ENCODE assay signal across 8 cellular contexts in genomic region chr22:38873469-38874411, GRCh38. TPM values are rescaled to one million over a fixed set of nuclear protein-coding genes. Genes with fewer than 3 reads are reported as not detected.
DNase-seq lines count a peak whose midpoint lies in the region; ATAC-seq and TF ChIP-seq lines count a peak whose summit lies in the region.

No MANE protein-coding gene starts in this region.

- peaks cover 24% of the 10 kb centered on the region for H3K4me1 ChIP-seq in PC-3 (ENCODE audit: insufficient read depth, low read length)

- peaks cover 5% of the 10 kb centered on the region; the same call in 1 of the 2 replicates for H4K20me1 ChIP-seq in PC-3 (ENCODE audit: low read length)

- peaks cover 14 to 20% of the 10 kb centered on the region in 2 donors for H3K36me3 Mint-ChIP-seq in activated naive CD4-positive, alpha-beta T cell treated with anti-CD3 and anti-CD28 coated beads, Interleukin-2, amount 50 U/mL, for 72 hours

- peak overlapping the region; percentile 80 for H3K9ac ChIP-seq in PC-3 (ENCODE audit: low read length)

- intact Hi-C loops in PC-3 (cut with micrococcal nuclease) (loop anchor here (2.0 to 5.0 kb wide), 2 partner anchors 51 to 109 kb away; partner anchors contain the start of gene APOBEC3B), lower leg skin (cut with DNase I; ENCODE audit: low total_unique reads) (loop anchor here (5.0 kb wide), 1 partner anchor 444 kb away; the partner anchor contains the start of gene RPL3)

- POLR2A ChIA-PET in PC-3 (lab: Charles Lee; ENCODE audit: unreplicated experiment), result no interaction called here

- TF ChIP-seq POLR2A in lower leg skin (IDR thresholded peaks at IDR 0.05), result no peak

- H3K9me3 Mint-ChIP-seq in activated naive CD4-positive, alpha-beta T cell treated with anti-CD3 and anti-CD28 coated beads, Interleukin-2, amount 50 U/mL, for 72 hours, result no peaks in the 10 kb centered on the region

- H3K9me2 ChIP-seq in PC-3 (replicated peaks; ENCODE audit: low read length), result no peaks in the 10 kb centered on the region

- H3K79me2 ChIP-seq in PC-3 (ENCODE audit: low read length), result peaks cover 23% of the 10 kb centered on the region

- peak; percentile 71 for DNase-seq in GM20000 (ENCODE audit: low spot score)
- peak; percentile 67 for DNase-seq in PC-3
- DNase-seq in activated naive CD4-positive, alpha-beta T cell treated with anti-CD3 and anti-CD28 coated beads, Interleukin-2, amount 50 U/mL, for 72 hours (ENCODE audit: low spot score in 2 of 2), result peak; percentile 76 to 86
- peak; percentile 12 to 79 for DNase-seq in lower leg skin (ENCODE audit: low spot score in 2 of 2)
- DNase-seq in stimulated activated CD8-positive, alpha-beta memory T cell treated with anti-CD3 and anti-CD28 coated beads, Interleukin-7, amount 100 ng/mL, for 24 hours (ENCODE audit: low read depth), result peak; percentile 40
- DNase-seq in kidney glomerular epithelial cell (lab: John Stamatoyannopoulos, UW), result no peak
- no peak for DNase-seq in GM03348 (ENCODE audit: low spot score)

- peak overlapping the region; percentile 40 for H3K27ac ChIP-seq in PC-3 (ENCODE audit: low read length)

- CTCF ChIA-PET in PC-3 (lab: Charles Lee), result no interaction called here

- no TSS peak for BruUV-seq in PC-3 (replicated peaks; lab: Mats Ljungman, UMichigan)

- peak overlapping the region; percentile 99 for H3K4me2 ChIP-seq in PC-3 (ENCODE audit: low read length)

- H3K27ac Mint-ChIP-seq in activated naive CD4-positive, alpha-beta T cell treated with anti-CD3 and anti-CD28 coated beads, Interleukin-2, amount 50 U/mL, for 72 hours, result peak overlapping the region; percentile 83 to 87

- ATAC-seq in PC-3 (peak; percentile 9; the same call in 1 of the 2 replicates), GM19395 (IDR thresholded peaks at IDR 0.05; ENCODE audit: unreplicated experiment) (no peak)
- ATAC-seq in activated naive CD4-positive, alpha-beta T cell treated with anti-CD3 and anti-CD28 coated beads, Interleukin-2, amount 50 U/mL, for 72 hours, result peak; percentile 89

- 60 to 73% methylated on average over 9 of the region's 9 CpGs for WGBS in lower leg skin, 2 donors

- no peaks in the 10 kb centered on the region for H3K27me3 ChIP-seq in PC-3 (ENCODE audit: low read length)

- H3K36me3 ChIP-seq in PC-3 (ENCODE audit: low read depth, low read length), result peaks cover 8% of the 10 kb centered on the region

- H3F3A ChIP-seq in PC-3 (ENCODE audit: low read length, unreplicated experiment), result no peaks in the 10 kb centered on the region

- H3K4me3 ChIP-seq in PC-3 (ENCODE audit: low read length), result peak overlapping the region; percentile 83
- no peak overlapping the region for H3K4me3 ChIP-seq in lower leg skin (ENCODE audit: low read depth, poor library complexity, severe bottlenecking)

- H2AFZ ChIP-seq in PC-3 (ENCODE audit: low read length), result peak overlapping the region; percentile 93

- H3K9me3 ChIP-seq in PC-3 (ENCODE audit: low read length), result no peaks in the 10 kb centered on the region

- TF ChIP-seq CTCF in GM20000 (IDR thresholded peaks at IDR 0.05; ENCODE audit: extremely low read depth, missing control alignments) (no peak), PC-3 (conservative IDR thresholded peaks at IDR 0.05; ENCODE audit: low read depth, low read length) (no peak), lower leg skin (IDR thresholded peaks at IDR 0.05) (no peak)

RNA-seq across cellular contexts. Expression of gene CBX6, which starts 1.7 kb away (rescaled TPM):
- 37.5 and 50.1 TPM in 2 replicates for total RNA-seq in PC-3 (2014; rRNA removed)
- total RNA-seq in activated naive CD4-positive, alpha-beta T cell treated with anti-CD3 and anti-CD28 coated beads, Interleukin-2, amount 50 U/mL, for 72 hours, result 10 to 100 TPM; 46.9 to 92.6 TPM
- total RNA-seq in lower leg skin, result 10 to 100 TPM in 2 of 4 donors, 1 to 10 TPM in 2; 5.1 to 20.0 (median 13.9) TPM

RNA-seq across cellular contexts. Expression of gene NPTXR, which starts 29.9 kb away (rescaled TPM):
- total RNA-seq in PC-3 (2014; rRNA removed), result 2.8 and 3.5 TPM in 2 replicates
- 1 to 10 TPM in 1 of 2 donors, under 1 TPM in 1; 0.75 to 1.1 TPM for total RNA-seq in activated naive CD4-positive, alpha-beta T cell treated with anti-CD3 and anti-CD28 coated beads, Interleukin-2, amount 50 U/mL, for 72 hours
- total RNA-seq in lower leg skin, result 1 to 10 TPM in 2 of 4 donors, under 1 TPM in 2; 0.34 to 4.6 (median 1.7) TPM

Comparison
In these comparisons a context has a peak if more than half of its experiments do, and no peak if none do; other contexts are left out.
1. DNase-seq: peak in GM20000 (single experiment), PC-3 (single experiment), activated naive CD4-positive, alpha-beta T cell treated with anti-CD3 and anti-CD28 coated beads, Interleukin-2, amount 50 U/mL, for 72 hours (2 of 2), lower leg skin (2 of 2) and stimulated activated CD8-positive, alpha-beta memory T cell treated with anti-CD3 and anti-CD28 coated beads, Interleukin-7, amount 100 ng/mL, for 24 hours (single experiment); none in kidney glomerular epithelial cell (single experiment) and GM03348 (single experiment).